Comparison of ENCODE assay signal across 1 cellular context in the genomic region with DNA sequence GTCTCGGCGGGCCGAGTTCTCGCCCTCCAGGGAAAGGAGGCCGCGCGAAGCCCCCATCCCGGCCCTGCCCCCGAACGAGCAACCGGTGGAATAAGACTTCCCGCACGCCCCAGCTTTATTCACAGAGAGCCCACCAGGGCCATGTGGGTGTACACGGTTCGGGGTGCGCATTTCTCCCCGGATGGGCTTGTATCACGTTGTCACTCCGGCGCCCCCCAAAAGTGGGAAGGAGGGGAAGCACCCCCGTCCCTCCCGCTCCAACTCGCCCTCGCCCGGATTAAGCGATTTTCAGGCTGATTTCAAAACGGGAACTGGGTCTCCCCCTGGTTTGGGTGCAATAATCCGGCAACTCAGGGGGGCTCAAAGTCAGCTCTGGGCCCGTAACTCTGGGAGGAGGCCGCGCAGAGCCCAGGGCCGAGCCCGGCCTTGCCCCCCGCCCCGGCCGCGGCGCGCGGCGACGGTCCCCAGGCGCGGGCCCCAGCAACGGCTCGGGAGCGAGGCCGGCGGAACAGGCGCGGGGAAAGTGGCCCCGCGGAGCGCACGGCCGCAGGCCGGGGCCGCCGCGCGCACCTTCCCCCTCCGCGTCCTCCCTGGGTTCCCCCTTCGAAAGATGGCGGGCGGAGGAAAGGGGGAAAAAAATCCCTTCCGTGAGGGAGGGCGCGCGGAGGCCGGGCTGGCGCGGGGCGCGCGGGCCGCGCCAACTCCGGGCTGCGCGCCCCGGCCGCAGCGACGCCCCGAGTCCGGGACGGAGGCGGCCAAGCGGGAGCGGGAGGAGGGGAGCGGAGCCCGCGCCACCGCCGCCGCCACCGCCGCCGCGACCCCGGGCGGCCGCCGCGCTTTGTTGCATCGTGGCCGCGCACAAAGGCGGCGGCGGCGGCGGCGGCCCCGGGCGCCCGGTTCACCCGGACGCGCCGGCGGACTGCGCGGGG.
TF ChIP-seq lines count a peak whose summit lies in the region.

No MANE protein-coding gene starts in this region.

TF ChIP-seq in WTC11, 78 proteins besides CTCF, POLR2A, EP300 and RAD21 (continued from another document):
- TF ChIP-seq, protein P1, sequence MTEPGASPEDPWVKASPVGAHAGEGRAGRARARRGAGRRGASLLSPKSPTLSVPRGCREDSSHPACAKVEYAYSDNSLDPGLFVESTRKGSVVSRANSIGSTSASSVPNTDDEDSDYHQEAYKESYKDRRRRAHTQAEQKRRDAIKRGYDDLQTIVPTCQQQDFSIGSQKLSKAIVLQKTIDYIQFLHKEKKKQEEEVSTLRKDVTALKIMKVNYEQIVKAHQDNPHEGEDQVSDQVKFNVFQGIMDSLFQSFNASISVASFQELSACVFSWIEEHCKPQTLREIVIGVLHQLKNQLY (CRISPR knock-in tag; IDR thresholded peaks at IDR 0.05), result no peak
- TF ChIP-seq OVOL2 (CRISPR knock-in tag; IDR thresholded peaks at IDR 0.05; ENCODE audit: borderline replicate concordance), result no peak
- TF ChIP-seq, protein P2, sequence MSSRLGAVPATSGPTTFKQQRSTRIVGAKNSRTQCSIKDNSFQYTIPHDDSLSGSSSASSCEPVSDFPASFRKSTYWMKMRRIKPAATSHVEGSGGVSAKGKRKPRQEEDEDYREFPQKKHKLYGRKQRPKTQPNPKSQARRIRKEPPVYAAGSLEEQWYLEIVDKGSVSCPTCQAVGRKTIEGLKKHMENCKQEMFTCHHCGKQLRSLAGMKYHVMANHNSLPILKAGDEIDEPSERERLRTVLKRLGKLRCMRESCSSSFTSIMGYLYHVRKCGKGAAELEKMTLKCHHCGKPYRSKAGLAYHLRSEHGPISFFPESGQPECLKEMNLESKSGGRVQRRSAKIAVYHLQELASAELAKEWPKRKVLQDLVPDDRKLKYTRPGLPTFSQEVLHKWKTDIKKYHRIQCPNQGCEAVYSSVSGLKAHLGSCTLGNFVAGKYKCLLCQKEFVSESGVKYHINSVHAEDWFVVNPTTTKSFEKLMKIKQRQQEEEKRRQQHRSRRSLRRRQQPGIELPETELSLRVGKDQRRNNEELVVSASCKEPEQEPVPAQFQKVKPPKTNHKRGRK (CRISPR knock-in tag; IDR thresholded peaks at IDR 0.05; ENCODE audit: borderline replicate concordance), result no peak
- no peak for TF ChIP-seq CREB1 (CRISPR knock-in tag; IDR thresholded peaks at IDR 0.05)
